In the genomic region with DNA sequence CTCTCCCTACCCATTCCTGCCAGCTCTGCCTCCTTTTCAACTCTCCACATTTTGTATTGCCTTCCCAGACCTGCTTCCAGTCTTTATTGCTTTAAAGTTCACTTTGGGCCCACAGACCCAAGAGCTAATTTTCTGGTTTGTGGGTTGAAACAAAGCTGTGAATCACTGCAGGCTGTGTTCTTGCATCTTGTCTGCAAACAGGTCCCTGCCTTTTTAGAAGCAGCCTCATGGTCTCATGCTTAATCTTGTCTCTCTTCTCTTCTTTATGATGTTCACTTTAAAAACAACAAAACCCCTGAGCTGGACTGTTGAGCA, we compare ENCODE assay signal across 12 cellular contexts. TPM values are rescaled to one million over a fixed set of nuclear protein-coding genes. Genes with fewer than 3 reads are reported as not detected.
A peak's percentile ranks its signal among the peaks of the same experiment; 100 is the strongest.
DNase-seq lines count a peak whose midpoint lies in the region; ATAC-seq, FAIRE-seq and TF ChIP-seq lines count a peak whose summit lies in the region.
"Had no signal": no experiment of that assay in that cellular context is flagged by ENCODE, and none has a peak within 500 bp of the region (broad histone marks: within the 10 kb centered on the region; RNA-seq: fewer than 3 reads in every experiment).

No MANE protein-coding gene starts in this region.

- no peak for TF ChIP-seq CTCF in thyroid gland (IDR thresholded peaks at IDR 0.05)

- intact Hi-C loops in thyroid gland (cut with DNase I) = no loop called here

- H3K36me3 Mint-ChIP-seq in activated T-cell treated with anti-CD3 and anti-CD28 coated beads, Interleukin-2, amount 50 U/mL, for 72 hours (ENCODE audit: insufficient read depth in 2 of 2) = peaks cover 35 to 57% of the 10 kb centered on the region in 2 donors
- peaks cover 55% of the 10 kb centered on the region for H3K36me3 Mint-ChIP-seq in activated naive CD8-positive, alpha-beta T cell treated with anti-CD3 and anti-CD28 coated beads, Interleukin-2, amount 50 U/mL, for 24 hours (ENCODE audit: low read depth)

- peak overlapping the region; percentile 68 to 93 for H3K4me3 ChIP-seq in mucosa of rectum (ENCODE audit: low read length in 2 of 2)
- peak overlapping the region in 1 of 3 donors; percentile 14 for H3K4me3 ChIP-seq in thyroid gland (replicated peaks in 1 of 3)

- H3K9me3 ChIP-seq in mucosa of rectum (ENCODE audit: control insufficient read depth in 2 of 2, low read length in 2 of 2) (no peaks in the 10 kb centered on the region), thyroid gland (no peaks in the 10 kb centered on the region)

- H3K27me3 Mint-ChIP-seq in activated T-cell treated with anti-CD3 and anti-CD28 coated beads, Interleukin-2, amount 50 U/mL, for 72 hours (ENCODE audit: low read depth) = no peaks in the 10 kb centered on the region
- H3K27me3 Mint-ChIP-seq in activated naive CD8-positive, alpha-beta T cell treated with anti-CD3 and anti-CD28 coated beads, Interleukin-2, amount 50 U/mL, for 24 hours = no peaks in the 10 kb centered on the region

- H3K4me3 Mint-ChIP-seq in activated T-cell treated with anti-CD3 and anti-CD28 coated beads, Interleukin-2, amount 50 U/mL, for 72 hours = peak overlapping the region; percentile 81 to 99
- peak overlapping the region; percentile 97 for H3K4me3 Mint-ChIP-seq in activated naive CD8-positive, alpha-beta T cell treated with anti-CD3 and anti-CD28 coated beads, Interleukin-2, amount 50 U/mL, for 24 hours

- H3K36me3 ChIP-seq in mucosa of rectum (ENCODE audit: control insufficient read depth in 2 of 2, insufficient read depth in 2 of 2, low read length in 2 of 2) (peaks cover 26 to 33% of the 10 kb centered on the region in 2 donors), thyroid gland (peaks cover 0 to 37% of the 10 kb centered on the region in 2 donors)

- peaks cover 62% of the 10 kb centered on the region for H3K4me1 Mint-ChIP-seq in activated T-cell treated with anti-CD3 and anti-CD28 coated beads, Interleukin-2, amount 50 U/mL, for 72 hours (ENCODE audit: low read depth)
- peaks cover 51% of the 10 kb centered on the region for H3K4me1 Mint-ChIP-seq in activated naive CD8-positive, alpha-beta T cell treated with anti-CD3 and anti-CD28 coated beads, Interleukin-2, amount 50 U/mL, for 24 hours

- H3K4me1 ChIP-seq in mucosa of rectum (ENCODE audit: control insufficient read depth in 2 of 2, insufficient read depth in 2 of 2, low read length in 2 of 2) = peaks cover 34 to 35% of the 10 kb centered on the region in 2 donors
- H3K4me1 ChIP-seq in thyroid gland = peaks cover 27 to 55% of the 10 kb centered on the region in 2 donors

- TF ChIP-seq POLR2A in thyroid gland (IDR thresholded peaks at IDR 0.05) = no peak

- H3K9me3 Mint-ChIP-seq in activated T-cell treated with anti-CD3 and anti-CD28 coated beads, Interleukin-2, amount 50 U/mL, for 72 hours = no peaks in the 10 kb centered on the region
- no peaks in the 10 kb centered on the region for H3K9me3 Mint-ChIP-seq in activated naive CD8-positive, alpha-beta T cell treated with anti-CD3 and anti-CD28 coated beads, Interleukin-2, amount 50 U/mL, for 24 hours

- no peaks in the 10 kb centered on the region for H3K27me3 ChIP-seq in mucosa of rectum (ENCODE audit: control insufficient read depth in 2 of 2, insufficient read depth in 2 of 2, low read length in 2 of 2)
- H3K27me3 ChIP-seq in thyroid gland = no peaks in the 10 kb centered on the region

- FAIRE-seq in HTR-8/SVneo (lab: Jason Lieb, UNC) = no peak

- DNase-seq in activated T-cell treated with anti-CD3 and anti-CD28 coated beads, Interleukin-2, amount 50 U/mL, for 72 hours = no peak
- DNase-seq in activated T-cell treated with anti-CD3 and anti-CD28 coated beads, Interleukin-2, amount 50 U/mL, for 48 hours = no peak
- DNase-seq in activated naive CD8-positive, alpha-beta T cell treated with anti-CD3 and anti-CD28 coated beads, Interleukin-2, amount 50 U/mL, for 24 hours = no peak
- DNase-seq in thyroid gland (no peak), COLO668 (lab: John Stamatoyannopoulos, UW; ENCODE audit: unreplicated experiment) (no peak), NCI-H526 treated with DMSO at 0.1 percent for 48 hours (lab: John Stamatoyannopoulos, UW) (no peak), HTR-8/SVneo (ENCODE audit: insufficient read length, low spot score) (no peak)
- DNase-seq: KBM-7; PC-3; retina; stimulated activated naive CD4-positive, alpha-beta T cell treated with Interleukin-2 at 50 U/mL for 16 hours had no signal

- H3K9ac ChIP-seq in mucosa of rectum (ENCODE audit: low read depth in 1 of 2, low read length in 2 of 2) = peak overlapping the region; percentile 74 to 100

- peak overlapping the region; percentile 83 for H3K27ac Mint-ChIP-seq in activated T-cell treated with anti-CD3 and anti-CD28 coated beads, Interleukin-2, amount 50 U/mL, for 72 hours
- H3K27ac Mint-ChIP-seq in activated naive CD8-positive, alpha-beta T cell treated with anti-CD3 and anti-CD28 coated beads, Interleukin-2, amount 50 U/mL, for 24 hours = peak overlapping the region; percentile 87

- H3K27ac ChIP-seq in mucosa of rectum (ENCODE audit: low read depth in 2 of 2, low read length in 2 of 2) = peak overlapping the region; percentile 35 to 52
- peak overlapping the region in 2 of 3 donors; percentile 99 to 100 for H3K27ac ChIP-seq in thyroid gland

- no peak for ATAC-seq in activated T-cell treated with anti-CD3 and anti-CD28 coated beads, Interleukin-2, amount 50 U/mL, for 72 hours (replicated peaks in 1 of 2)
- no peak for ATAC-seq in activated naive CD8-positive, alpha-beta T cell treated with anti-CD3 and anti-CD28 coated beads, Interleukin-2, amount 50 U/mL, for 24 hours
- ATAC-seq: PC-3 had no signal

RNA-seq across cellular contexts. Expression of a gene that starts 3.8 kb away (rescaled TPM):
- 100 to 1,000 TPM; 138 to 153 TPM for total RNA-seq in activated T-cell treated with anti-CD3 and anti-CD28 coated beads, Interleukin-2, amount 50 U/mL, for 72 hours
- total RNA-seq in thyroid gland = 10 to 100 TPM; 41.9 to 82.1 (median 51.9) TPM

RNA-seq across cellular contexts. Expression of a gene that starts 41.9 kb away (rescaled TPM):
- total RNA-seq in activated T-cell treated with anti-CD3 and anti-CD28 coated beads, Interleukin-2, amount 50 U/mL, for 72 hours = 1 to 10 TPM in 1 of 2 donors, under 1 TPM in 1; 1.00 to 2.2 TPM
- 100 to 1,000 TPM in 3 of 4 donors, 10 to 100 TPM in 1; 67.7 to 173 (median 111) TPM for total RNA-seq in thyroid gland
- total RNA-seq: PC-3 had no signal

Comparison
In these comparisons a context has a peak if more than half of its experiments do, and no peak if none do; other contexts are left out.
1. RNA of a gene that starts 41.9 kb away (total RNA-seq): 67.7 to 173 TPM in thyroid gland; 1.00 to 2.2 TPM in activated T-cell treated with anti-CD3 and anti-CD28 coated beads, Interleukin-2, amount 50 U/mL, for 72 hours; every median in the first group is over 10 times any median in the second.